26 cellular contexts compared by ENCODE assay signal in genomic region chr2:160303076-160303475, GRCh38.
"Had no signal": no experiment of that assay in that cellular context is flagged by ENCODE, and none has a peak within 500 bp of the region (broad histone marks: within the 10 kb centered on the region; RNA-seq: fewer than 3 reads in every experiment).

No MANE protein-coding gene starts in this region.

- H3K4me3 ChIP-seq: gastroesophageal sphincter, pancreas, smooth muscle cell, testis, vagina had no signal

- ATAC-seq: activated CD4-positive, alpha-beta T cell treated with anti-CD3 and anti-CD28 coated beads for 36 hours; esophagus mucosa; gastroesophageal sphincter; left lobe of liver; naive thymus-derived CD8-positive, alpha-beta T cell; pancreas; sciatic nerve; stimulated activated memory B cell treated with anti-CD40 and anti-IgM and Interleukin-4, amounts not matched to agents 10 μg/mL and 1 μg/mL and 100 μg/mL, for 72 hours; T-helper 17 cell had no signal

- H3K27me3 ChIP-seq: gastroesophageal sphincter, pancreas, testis, vagina had no signal

- DNase-seq: activated B cell treated with CpG ODN at 0.5 μM for 24 hours; activated CD4-positive, alpha-beta T cell treated with anti-CD3 and anti-CD28 coated beads for 36 hours; activated CD4-positive, alpha-beta T cell treated with anti-CD3 and anti-CD28 coated beads, Interleukin-2, amount 50 U/mL, for 48 hours; activated CD8-positive, alpha-beta memory T cell treated with anti-CD3 and anti-CD28 coated beads, Interleukin-2, amount 50 U/mL, for 48 hours; activated naive CD4-positive, alpha-beta T cell treated with Interleukin-2 at 50 U/mL for 16 hours; activated T-cell treated with anti-CD3 and anti-CD28 coated beads, Interleukin-2, amount 50 U/mL, for 48 hours; aorta; central memory CD4-positive, alpha-beta T cell; effector memory CD4-positive, alpha-beta T cell; head of caudate nucleus; islet precursor cell; naive thymus-derived CD8-positive, alpha-beta T cell; pancreas; stimulated activated CD4-positive, alpha-beta T cell treated with anti-CD3 and anti-CD28 coated beads, Interleukin-15, amount 100 ng/mL, for 24 hours; SW 1271; T-helper 17 cell; testis had no signal

- H3K27me3 Mint-ChIP-seq: activated B cell treated with CpG ODN at 0.5 μM for 24 hours; activated CD4-positive, alpha-beta T cell treated with anti-CD3 and anti-CD28 coated beads for 36 hours; naive thymus-derived CD8-positive, alpha-beta T cell; stimulated activated memory B cell treated with anti-CD40 and anti-IgM and Interleukin-4, amounts not matched to agents 10 μg/mL and 1 μg/mL and 100 μg/mL, for 72 hours; T-helper 17 cell; type B pancreatic cell had no signal

- H3K9me3 Mint-ChIP-seq: activated B cell treated with CpG ODN at 0.5 μM for 24 hours; brain; naive thymus-derived CD8-positive, alpha-beta T cell; stimulated activated memory B cell treated with anti-CD40 and anti-IgM and Interleukin-4, amounts not matched to agents 10 μg/mL and 1 μg/mL and 100 μg/mL, for 72 hours; type B pancreatic cell had no signal

- H3K36me3 ChIP-seq: pancreas had no signal

- H3K9me3 ChIP-seq: gastroesophageal sphincter, pancreas, testis, vagina had no signal

- H3K27ac Mint-ChIP-seq: activated B cell treated with CpG ODN at 0.5 μM for 24 hours; activated CD4-positive, alpha-beta T cell treated with anti-CD3 and anti-CD28 coated beads for 36 hours; stimulated activated memory B cell treated with anti-CD40 and anti-IgM and Interleukin-4, amounts not matched to agents 10 μg/mL and 1 μg/mL and 100 μg/mL, for 72 hours; T-helper 17 cell; type B pancreatic cell had no signal

- H3K4me3 Mint-ChIP-seq: activated B cell treated with CpG ODN at 0.5 μM for 24 hours; activated CD4-positive, alpha-beta T cell treated with anti-CD3 and anti-CD28 coated beads for 36 hours; brain; naive thymus-derived CD8-positive, alpha-beta T cell; stimulated activated memory B cell treated with anti-CD40 and anti-IgM and Interleukin-4, amounts not matched to agents 10 μg/mL and 1 μg/mL and 100 μg/mL, for 72 hours; T-helper 17 cell; type B pancreatic cell had no signal

- H3K4me1 ChIP-seq: pancreas, vagina had no signal

- H3K4me1 Mint-ChIP-seq: activated B cell treated with CpG ODN at 0.5 μM for 24 hours; stimulated activated memory B cell treated with anti-CD40 and anti-IgM and Interleukin-4, amounts not matched to agents 10 μg/mL and 1 μg/mL and 100 μg/mL, for 72 hours had no signal

- H3K27ac ChIP-seq: pancreas, testis, vagina had no signal
